8 cellular contexts compared by ENCODE assay signal in genomic region chr7:6585746-6586432, GRCh38. TPM values are rescaled to one million over a fixed set of nuclear protein-coding genes. Genes with fewer than 3 reads are reported as not detected.
A peak's percentile ranks its signal among the peaks of the same experiment; 100 is the strongest.
DNase-seq lines count a peak whose midpoint lies in the region; ATAC-seq and TF ChIP-seq lines count a peak whose summit lies in the region.
"Not testable (repeated sequence)": the region's sequence is repeated elsewhere in the genome, so short reads cannot be mapped to it uniquely, and the experiment has no call there.
"Had no signal": no experiment of that assay in that cellular context is flagged by ENCODE, and none has a peak within 500 bp of the region (broad histone marks: within the 10 kb centered on the region; RNA-seq: fewer than 3 reads in every experiment).

No MANE protein-coding gene starts in this region.

- POLR2A ChIA-PET in HEK293 (lab: Yijun Ruan, JAX), result not testable (repeated sequence)

- not testable (repeated sequence) for H2AFZ ChIP-seq in neural progenitor cell (replicated peaks)

- peaks cover 44 to 72% of the 10 kb centered on the region in 2 experiments for H3K36me3 ChIP-seq in HEK293 (ENCODE audit: control insufficient read depth in 2 of 2, insufficient read depth in 1 of 2, low read length in 2 of 2)
- peaks cover 26% of the 10 kb centered on the region; the same call in 1 of the 2 replicates for H3K36me3 ChIP-seq in SK-N-MC (ENCODE audit: insufficient read depth, low read length)
- peaks cover 17% of the 10 kb centered on the region for H3K36me3 ChIP-seq in neural progenitor cell

- not testable (repeated sequence) for H3K27me3 Mint-ChIP-seq in activated naive CD4-positive, alpha-beta T cell treated with anti-CD3 and anti-CD28 coated beads for 36 hours (ENCODE audit: low read depth); chondrocyte (ENCODE audit: low read depth); neural progenitor cell (ENCODE audit: insufficient read depth, low read depth); stimulated activated naive CD8-positive, alpha-beta T cell treated with anti-CD3 and anti-CD28 coated beads, Interleukin-15, amount 100 ng/mL, for 72 hours

- not testable (repeated sequence) for H3K4me1 ChIP-seq in HEK293 (ENCODE audit: control insufficient read depth, insufficient read depth, low read length); neural progenitor cell

- H3K4me3 ChIP-seq in HEK293 (ENCODE audit: low read depth, low read length); SK-N-MC; neural progenitor cell: not testable (repeated sequence)

- not testable (repeated sequence) for ATAC-seq in stimulated activated naive CD8-positive, alpha-beta T cell treated with anti-CD3 and anti-CD28 coated beads, Interleukin-15, amount 100 ng/mL, for 72 hours

- not testable (repeated sequence) for TF ChIP-seq CTCF in HEK293 (tag by site-specific recombination; IDR thresholded peaks at IDR 0.05); chondrocyte (IDR thresholded peaks at IDR 0.05); neural progenitor cell (IDR thresholded peaks at IDR 0.05)

- not testable (repeated sequence) for H3K9ac ChIP-seq in SK-N-MC (ENCODE audit: insufficient read length); neural progenitor cell

- not testable (repeated sequence) for H4K20me1 ChIP-seq in neural progenitor cell (ENCODE audit: low read depth)

- not testable (repeated sequence) for H3K9me3 Mint-ChIP-seq in activated naive CD4-positive, alpha-beta T cell treated with anti-CD3 and anti-CD28 coated beads for 36 hours; chondrocyte (ENCODE audit: low read depth); neural progenitor cell; stimulated activated naive CD8-positive, alpha-beta T cell treated with anti-CD3 and anti-CD28 coated beads, Interleukin-15, amount 100 ng/mL, for 72 hours

- H3K27ac Mint-ChIP-seq in activated naive CD4-positive, alpha-beta T cell treated with anti-CD3 and anti-CD28 coated beads for 36 hours, result peak overlapping the region; percentile 39
- peak overlapping the region; percentile 36 for H3K27ac Mint-ChIP-seq in chondrocyte (ENCODE audit: unreplicated experiment)
- not testable (repeated sequence) for H3K27ac Mint-ChIP-seq in neural progenitor cell
- peak overlapping the region; percentile 10 to 17 for H3K27ac Mint-ChIP-seq in stimulated activated naive CD8-positive, alpha-beta T cell treated with anti-CD3 and anti-CD28 coated beads, Interleukin-15, amount 100 ng/mL, for 72 hours

- CTCF ChIA-PET in HEK293 (lab: Yijun Ruan, JAX); activated naive CD4-positive, alpha-beta T cell treated with anti-CD3 and anti-CD28 coated beads for 36 hours (lab: Charles Lee): not testable (repeated sequence)

- H3K27ac ChIP-seq in HEK293 (ENCODE audit: extremely low read depth, low read depth, low read length); neural progenitor cell: not testable (repeated sequence)
- peak overlapping the region; percentile 36; the same call in 1 of the 2 replicates for H3K27ac ChIP-seq in SK-N-MC

- H3K4me3 Mint-ChIP-seq in activated naive CD4-positive, alpha-beta T cell treated with anti-CD3 and anti-CD28 coated beads for 36 hours; chondrocyte (ENCODE audit: unreplicated experiment); stimulated activated naive CD8-positive, alpha-beta T cell treated with anti-CD3 and anti-CD28 coated beads, Interleukin-15, amount 100 ng/mL, for 72 hours: not testable (repeated sequence)
- peak overlapping the region; percentile 10 for H3K4me3 Mint-ChIP-seq in neural progenitor cell

- H3K9me3 ChIP-seq in HEK293 (ENCODE audit: control insufficient read depth, insufficient read depth, low read depth, low read length); SK-N-MC (ENCODE audit: low read depth, low read length); neural progenitor cell (ENCODE audit: low read depth): not testable (repeated sequence)

- intact Hi-C loops in activated naive CD4-positive, alpha-beta T cell treated with anti-CD3 and anti-CD28 coated beads for 36 hours (cut with micrococcal nuclease), result not testable (repeated sequence)

- peaks cover 32% of the 10 kb centered on the region for H3K36me3 Mint-ChIP-seq in activated naive CD4-positive, alpha-beta T cell treated with anti-CD3 and anti-CD28 coated beads for 36 hours (ENCODE audit: low read depth)
- peaks cover 34% of the 10 kb centered on the region for H3K36me3 Mint-ChIP-seq in chondrocyte (ENCODE audit: low read depth)
- peaks cover 24% of the 10 kb centered on the region for H3K36me3 Mint-ChIP-seq in neural progenitor cell

- not testable (repeated sequence) for H3K4me2 ChIP-seq in neural progenitor cell

- H3K27me3 ChIP-seq in neural progenitor cell, result not testable (repeated sequence)

- DNase-seq in OCI-M1 (lab: John Stamatoyannopoulos, UW), result peak; percentile 18
- not testable (repeated sequence) for DNase-seq in SK-N-MC (ENCODE audit: low read depth, low spot score); activated naive CD4-positive, alpha-beta T cell treated with anti-CD3 and anti-CD28 coated beads for 36 hours; chondrocyte (ENCODE audit: low spot score); neural progenitor cell (ENCODE audit: low spot score); stimulated activated naive CD8-positive, alpha-beta T cell treated with anti-CD3 and anti-CD28 coated beads, Interleukin-15, amount 100 ng/mL, for 72 hours

- H3K79me2 ChIP-seq in neural progenitor cell (ENCODE audit: low read depth), result not testable (repeated sequence)

- H3F3A ChIP-seq in neural progenitor cell (ENCODE audit: low read depth), result peaks cover 13% of the 10 kb centered on the region

- H3K4me1 Mint-ChIP-seq in activated naive CD4-positive, alpha-beta T cell treated with anti-CD3 and anti-CD28 coated beads for 36 hours (ENCODE audit: low read depth); chondrocyte (ENCODE audit: low read depth); neural progenitor cell: not testable (repeated sequence)
- H3K4me1 Mint-ChIP-seq in stimulated activated naive CD8-positive, alpha-beta T cell treated with anti-CD3 and anti-CD28 coated beads, Interleukin-15, amount 100 ng/mL, for 72 hours, result peaks cover 24% of the 10 kb centered on the region

TF ChIP-seq in HEK293, 187 proteins besides CTCF, POLR2A, EP300 and RAD21:
- TF ChIP-seq ZBTB17 (tag by site-specific recombination; IDR thresholded peaks at IDR 0.05), result peak; percentile 70

RNA-seq across cellular contexts. Expression of gene INTS15, which starts 3.9 kb away (rescaled TPM):
- 10 to 100 TPM; 24.9 to 27.5 TPM for total RNA-seq in activated naive CD4-positive, alpha-beta T cell treated with anti-CD3 and anti-CD28 coated beads for 36 hours
- total RNA-seq in chondrocyte (30.0 to 32.5 TPM (median 31.3 TPM) in 3 replicates), neural progenitor cell (ENCODE audit: low replicate concordance) (13.7 and 24.1 TPM in 2 replicates)

RNA-seq across cellular contexts. Expression of gene ZDHHC4, which starts 8.6 kb away (rescaled TPM):
- total RNA-seq in activated naive CD4-positive, alpha-beta T cell treated with anti-CD3 and anti-CD28 coated beads for 36 hours, result 10 to 100 TPM; 48.1 to 49.4 TPM
- total RNA-seq in chondrocyte, result 44.0 to 60.5 TPM (median 50.6 TPM) in 3 replicates
- 75.9 and 102 TPM in 2 replicates for total RNA-seq in neural progenitor cell (ENCODE audit: low replicate concordance)

RNA-seq across cellular contexts. Expression of gene ZNF853, which starts 29.5 kb away (rescaled TPM):
- under 1 TPM; 0.69 to 0.91 TPM for total RNA-seq in activated naive CD4-positive, alpha-beta T cell treated with anti-CD3 and anti-CD28 coated beads for 36 hours
- total RNA-seq in chondrocyte, result 13.4 to 16.2 TPM (median 15.1 TPM) in 3 replicates
- 6.2 and 8.2 TPM in 2 replicates for total RNA-seq in neural progenitor cell (ENCODE audit: low replicate concordance)

RNA-seq across cellular contexts. Expression of gene GRID2IP, which starts 34.6 kb away (rescaled TPM):
- under 1 TPM; 0.10 to 0.12 TPM for total RNA-seq in activated naive CD4-positive, alpha-beta T cell treated with anti-CD3 and anti-CD28 coated beads for 36 hours
- 0.15 to 0.20 TPM in 2 of 3 replicates, not detected in the other for total RNA-seq in chondrocyte
- total RNA-seq in neural progenitor cell (ENCODE audit: low replicate concordance), result 0.31 TPM in 1 of 2 replicates, not detected in the other
- total RNA-seq: A673 had no signal

RNA-seq across cellular contexts. Expression of gene ZNF316, which starts 51.2 kb away (rescaled TPM):
- 10 to 100 TPM; 15.8 to 17.0 TPM for total RNA-seq in activated naive CD4-positive, alpha-beta T cell treated with anti-CD3 and anti-CD28 coated beads for 36 hours
- 26.0 to 32.5 TPM (median 28.9 TPM) in 3 replicates for total RNA-seq in chondrocyte
- total RNA-seq in neural progenitor cell (ENCODE audit: low replicate concordance), result 2.2 and 21.6 TPM in 2 replicates
